In genomic region chr5:179825655-179826182, GRCh38 we compare ENCODE assay signal across 14 cellular contexts. TPM values are rescaled to one million over a fixed set of nuclear protein-coding genes. Genes with fewer than 3 reads are reported as not detected.
DNase-seq lines count a peak whose midpoint lies in the region; ATAC-seq and TF ChIP-seq lines count a peak whose summit lies in the region.
"Had no signal": no experiment of that assay in that cellular context is flagged by ENCODE, and none has a peak within 500 bp of the region (broad histone marks: within the 10 kb centered on the region; RNA-seq: fewer than 3 reads in every experiment).

No MANE protein-coding gene starts in this region.

- H3K27me3 Mint-ChIP-seq in CD4-positive, alpha-beta memory T cell, result peaks cover 0 to 1% of the 10 kb centered on the region in 2 donors

- POLR2A ChIA-PET in CD4-positive, alpha-beta memory T cell (lab: Charles Lee; ENCODE audit: partially characterized antibody), result no interaction called here

- H3K4me3 Mint-ChIP-seq in CD4-positive, alpha-beta memory T cell, result no peak overlapping the region

- no peak overlapping the region for H3K4me3 ChIP-seq in CD4-positive, alpha-beta memory T cell (ENCODE audit: low read length in 2 of 2)
- H3K4me3 ChIP-seq in H7 (ENCODE audit: insufficient read depth, low read depth, low read length) (no peak overlapping the region), ascending aorta (no peak overlapping the region)
- H3K4me3 ChIP-seq: skin epidermis had no signal

- H3K27ac Mint-ChIP-seq in CD4-positive, alpha-beta memory T cell, result peak overlapping the region in 5 of 7 donors; percentile 8 to 76 (median 48)

- intact Hi-C loops in CD4-positive, alpha-beta memory T cell (cut with micrococcal nuclease), result no loop called here
- intact Hi-C loops in ascending aorta (cut with DNase I), result no loop called here

- peaks cover 46 to 83% of the 10 kb centered on the region in 2 donors for H3K36me3 Mint-ChIP-seq in CD4-positive, alpha-beta memory T cell

- H3K27me3 ChIP-seq in CD4-positive, alpha-beta memory T cell (ENCODE audit: insufficient read depth, low read length), result no peaks in the 10 kb centered on the region
- no peaks in the 10 kb centered on the region for H3K27me3 ChIP-seq in H7 (ENCODE audit: control insufficient read depth, insufficient read depth, low read length)
- H3K27me3 ChIP-seq in ascending aorta, result no peaks in the 10 kb centered on the region

- no peak for ATAC-seq in GM18870 (IDR thresholded peaks at IDR 0.05; ENCODE audit: unreplicated experiment)
- ATAC-seq: PC-3 had no signal

- H3K9me3 ChIP-seq in CD4-positive, alpha-beta memory T cell (ENCODE audit: control insufficient read depth in 1 of 2, low read length in 2 of 2), result no peaks in the 10 kb centered on the region
- no peaks in the 10 kb centered on the region for H3K9me3 ChIP-seq in ascending aorta

- H3K27ac ChIP-seq in CD4-positive, alpha-beta memory T cell (ENCODE audit: low read depth, low read length), result no peak overlapping the region
- H3K27ac ChIP-seq in ascending aorta, result no peak overlapping the region
- H3K27ac ChIP-seq: skin epidermis had no signal

- peaks cover 21% of the 10 kb centered on the region for H3K4me1 ChIP-seq in CD4-positive, alpha-beta memory T cell (ENCODE audit: insufficient read depth, low read length)
- peaks cover 18 to 36% of the 10 kb centered on the region in 2 donors for H3K4me1 ChIP-seq in ascending aorta

- CTCF ChIA-PET in CD4-positive, alpha-beta memory T cell (lab: Charles Lee; ENCODE audit: partially characterized antibody), result interaction anchor here (0.7 to 1.1 kb wide), 3 partner anchors 21 to 30 kb away, joined by 3 to 4 read pairs (median 3); no protein-coding TSS in a partner anchor

- TF ChIP-seq CTCF in ascending aorta (IDR thresholded peaks at IDR 0.05), result no peak

- peaks cover 0 to 5% (median 0%) of the 10 kb centered on the region in 8 donors for H3K9me3 Mint-ChIP-seq in CD4-positive, alpha-beta memory T cell

- no peak for DNase-seq in CD4-positive, alpha-beta memory T cell
- DNase-seq in H7 (peak; percentile 44), cerebellar nuclear complex (lab: John Stamatoyannopoulos, UW) (peak; percentile 59 to 66), myocyte (ENCODE audit: low read depth) (peak; percentile 75), germinal center (ENCODE audit: low spot score) (no peak), ascending aorta (ENCODE audit: low spot score in 2 of 2) (no peak)
- DNase-seq: activated CD4-positive, alpha-beta T cell treated with anti-CD3 and anti-CD28 coated beads, Interleukin-2, amount 50 U/mL, for 48 hours; activated gamma-delta T cell; NCI-H1048; NCI-H446 treated with DMSO at 0.1 percent for 48 hours; PC-3; substantia nigra had no signal

- peaks cover 66% of the 10 kb centered on the region for H3K36me3 ChIP-seq in CD4-positive, alpha-beta memory T cell (ENCODE audit: insufficient read depth, low read length)
- H3K36me3 ChIP-seq in H7 (replicated peaks; ENCODE audit: control insufficient read depth, insufficient read depth, low read length) (peaks cover 41% of the 10 kb centered on the region), ascending aorta (peaks cover 81 to 84% of the 10 kb centered on the region in 2 donors)

- H3K4me1 Mint-ChIP-seq in CD4-positive, alpha-beta memory T cell, result peaks cover 19 to 51% (median 33%) of the 10 kb centered on the region in 4 donors

RNA-seq across cellular contexts. Expression of gene SQSTM1, which starts 5.0 kb away (rescaled TPM):
- total RNA-seq in CD4-positive, alpha-beta memory T cell, result 100 to 1,000 TPM; 300 to 303 TPM
- polyA plus RNA-seq in CD4-positive, alpha-beta memory T cell, result 100 to 1,000 TPM; 188 to 212 TPM
- 161 and 184 TPM in 2 replicates for total RNA-seq in H7 (2014; rRNA removed; shearing (Covaris generic))
- 551 and 593 TPM in 2 replicates for total RNA-seq in myocyte
- polyA plus RNA-seq in myocyte (2012), result 797 TPM
- 476 TPM for total RNA-seq in ascending aorta

RNA-seq across cellular contexts. Expression of gene MGAT4B, which starts 19.1 kb away (rescaled TPM):
- total RNA-seq in CD4-positive, alpha-beta memory T cell, result 100 to 1,000 TPM; 119 to 121 TPM
- 10 to 100 TPM in 1 of 2 donors, 1 to 10 TPM in 1; 8.3 to 24.3 TPM for polyA plus RNA-seq in CD4-positive, alpha-beta memory T cell
- total RNA-seq in H7 (2014; rRNA removed; shearing (Covaris generic)), result 131 and 148 TPM in 2 replicates
- total RNA-seq in myocyte, result 125 and 135 TPM in 2 replicates
- polyA plus RNA-seq in myocyte (2012), result 314 TPM
- total RNA-seq in ascending aorta, result 207 TPM

RNA-seq across cellular contexts. Expression of gene LTC4S, which starts 31.9 kb away (rescaled TPM):
- total RNA-seq in CD4-positive, alpha-beta memory T cell, result 1 to 10 TPM; 5.1 to 8.1 TPM
- 1 to 10 TPM; 4.2 to 9.4 TPM for polyA plus RNA-seq in CD4-positive, alpha-beta memory T cell
- total RNA-seq in H7 (2014; rRNA removed; shearing (Covaris generic)), result 0.67 and 5.1 TPM in 2 replicates
- total RNA-seq in myocyte (0.94 and 1.0 TPM in 2 replicates), ascending aorta (91.7 TPM)
- 0.58 TPM for polyA plus RNA-seq in myocyte (2012)

RNA-seq across cellular contexts. Expression of gene MRNIP, which starts 32.9 kb away (rescaled TPM):
- total RNA-seq in CD4-positive, alpha-beta memory T cell, result 100 to 1,000 TPM; 125 to 129 TPM
- 10 to 100 TPM; 11.4 to 17.2 TPM for polyA plus RNA-seq in CD4-positive, alpha-beta memory T cell
- 34.7 and 56.2 TPM in 2 replicates for total RNA-seq in H7 (2014; rRNA removed; shearing (Covaris generic))
- total RNA-seq in myocyte (22.5 and 30.1 TPM in 2 replicates), ascending aorta (17.3 TPM)
- 29.3 TPM for polyA plus RNA-seq in myocyte (2012)

Comparison
In these comparisons a context has a peak if more than half of its experiments do, and no peak if none do; other contexts are left out.
1. DNase-seq: peak in H7 (single experiment), cerebellar nuclear complex (2 of 2) and myocyte (single experiment); none in CD4-positive, alpha-beta memory T cell (0 of 5), germinal center (single experiment) and ascending aorta (0 of 2).
2. RNA of gene LTC4S, which starts 31.9 kb away (total RNA-seq): 91.7 TPM in ascending aorta (single experiment); 5.1 to 8.1 TPM in CD4-positive, alpha-beta memory T cell, 0.67 to 5.1 TPM in H7 and 0.94 to 1.0 TPM in myocyte; every median in the first group is over 10 times any median in the second.